In genomic region chr6:47161176-47161687, GRCh38 we compare ENCODE assay signal across 11 cellular contexts.
DNase-seq lines count a peak whose midpoint lies in the region; FAIRE-seq and TF ChIP-seq lines count a peak whose summit lies in the region.
"Had no signal": no experiment of that assay in that cellular context is flagged by ENCODE, and none has a peak within 500 bp of the region (broad histone marks: within the 10 kb centered on the region; RNA-seq: fewer than 3 reads in every experiment).

No MANE protein-coding gene starts in this region.

- no peaks in the 10 kb centered on the region for H3K9me3 Mint-ChIP-seq in dendritic cell treated with granulocyte-macrophage colony-stimulating factor and Interleukin-4, amounts not matched to agents 40 ng/mL and 50 ng/mL, for 4 days
- H3K9me3 Mint-ChIP-seq: brain had no signal

- TF ChIP-seq EP300 in tibial nerve (IDR thresholded peaks at IDR 0.05), result peak in 1 of 2 donors; percentile 51

- H3K9me3 ChIP-seq in osteoblast (ENCODE audit: low read depth, low read length) (no peaks in the 10 kb centered on the region), tibial nerve (no peaks in the 10 kb centered on the region)

- H3K27ac ChIP-seq in osteoblast (ENCODE audit: low read depth, low read length) (no peak overlapping the region), tibial nerve (no peak overlapping the region)

- no peak overlapping the region for H2AFZ ChIP-seq in osteoblast (ENCODE audit: low read length)

- no peak overlapping the region for H3K4me3 Mint-ChIP-seq in dendritic cell treated with granulocyte-macrophage colony-stimulating factor and Interleukin-4, amounts not matched to agents 40 ng/mL and 50 ng/mL, for 4 days
- H3K4me3 Mint-ChIP-seq: brain had no signal

- no peaks in the 10 kb centered on the region for H3K79me2 ChIP-seq in osteoblast (ENCODE audit: insufficient read depth, low read length)

- peaks cover 46% of the 10 kb centered on the region for H3K4me1 Mint-ChIP-seq in dendritic cell treated with granulocyte-macrophage colony-stimulating factor and Interleukin-4, amounts not matched to agents 40 ng/mL and 50 ng/mL, for 4 days (ENCODE audit: low read depth)
- H3K4me1 Mint-ChIP-seq: brain had no signal

- no peak overlapping the region for H3K4me3 ChIP-seq in osteoblast (ENCODE audit: insufficient read depth, low read length)
- H3K4me3 ChIP-seq in tibial nerve, result no peak overlapping the region

- H3K36me3 ChIP-seq in osteoblast (ENCODE audit: insufficient read depth, low read length), result no peaks in the 10 kb centered on the region
- H3K36me3 ChIP-seq in tibial nerve, result no peaks in the 10 kb centered on the region

- TF ChIP-seq POLR2A in tibial nerve (IDR thresholded peaks at IDR 0.05), result no peak

- FAIRE-seq in D721Med (lab: Jason Lieb, UNC), result no peak

- H3K27me3 ChIP-seq in osteoblast (ENCODE audit: insufficient read depth, low read length) (no peaks in the 10 kb centered on the region), tibial nerve (no peaks in the 10 kb centered on the region)

- H3K27me3 Mint-ChIP-seq in dendritic cell treated with granulocyte-macrophage colony-stimulating factor and Interleukin-4, amounts not matched to agents 40 ng/mL and 50 ng/mL, for 4 days, result peaks cover 5% of the 10 kb centered on the region
- H3K27me3 Mint-ChIP-seq: brain had no signal

- intact Hi-C loops in dendritic cell treated with granulocyte-macrophage colony-stimulating factor and Interleukin-4, amounts not matched to agents 40 ng/mL and 50 ng/mL, for 4 days (cut with micrococcal nuclease), result loop anchor here (5.0 to 10.0 kb wide), 3 partner anchors 56 to 146 kb away; partner anchors contain the start of gene TNFRSF21

- H4K20me1 ChIP-seq in osteoblast (ENCODE audit: insufficient read depth, low read length), result no peaks in the 10 kb centered on the region

- peak; percentile 68 for DNase-seq in H4 (ENCODE audit: low spot score)
- peak; percentile 63 for DNase-seq in NCI-H774 (lab: John Stamatoyannopoulos, UW)
- DNase-seq in osteoblast (ENCODE audit: insufficient read length, low spot score, missing footprints), result peak; percentile 26
- no peak for DNase-seq in NCI-H345 treated with DMSO at 0.1 percent for 48 hours (lab: John Stamatoyannopoulos, UW; ENCODE audit: unreplicated experiment)
- DNase-seq in D721Med (ENCODE audit: insufficient read length, low spot score), result no peak
- no peak for DNase-seq in tibial nerve (ENCODE audit: low spot score in 2 of 2)
- DNase-seq in iPS-NIHi11 (ENCODE audit: low spot score), result no peak
- DNase-seq: activated CD4-positive, alpha-beta T cell treated with anti-CD3 and anti-CD28 coated beads, Interleukin-2, amount 50 U/mL, for 48 hours; NCI-H510A treated with DMSO at 0.1 percent for 48 hours had no signal

- no peak overlapping the region for H3K4me2 ChIP-seq in osteoblast (ENCODE audit: insufficient read depth, low read length)

- H3K4me1 ChIP-seq in osteoblast (ENCODE audit: insufficient read depth, low read length) (no peaks in the 10 kb centered on the region), tibial nerve (no peaks in the 10 kb centered on the region)

- peak overlapping the region; percentile 58 for H3K27ac Mint-ChIP-seq in dendritic cell treated with granulocyte-macrophage colony-stimulating factor and Interleukin-4, amounts not matched to agents 40 ng/mL and 50 ng/mL, for 4 days
- H3K27ac Mint-ChIP-seq: brain had no signal

- TF ChIP-seq CTCF in osteoblast (IDR thresholded peaks at IDR 0.05; ENCODE audit: extremely low read depth, low read depth, low read length), result no peak
- no peak for TF ChIP-seq CTCF in D721Med (IDR thresholded peaks at IDR 0.05; ENCODE audit: insufficient read depth, missing control alignments)
- TF ChIP-seq CTCF in tibial nerve (IDR thresholded peaks at IDR 0.05), result no peak

- no peaks in the 10 kb centered on the region for H3K36me3 Mint-ChIP-seq in dendritic cell treated with granulocyte-macrophage colony-stimulating factor and Interleukin-4, amounts not matched to agents 40 ng/mL and 50 ng/mL, for 4 days (ENCODE audit: low read depth)
- H3K36me3 Mint-ChIP-seq: brain had no signal

Comparison
In these comparisons a context has a peak if more than half of its experiments do, and no peak if none do; other contexts are left out.
1. DNase-seq: peak in H4 (single experiment), NCI-H774 (single experiment) and osteoblast (single experiment); none in NCI-H345 treated with DMSO at 0.1 percent for 48 hours (single experiment), D721Med (single experiment), tibial nerve (0 of 2) and iPS-NIHi11 (single experiment).